ENCODE assay signal across 8 cellular contexts in the genomic region with DNA sequence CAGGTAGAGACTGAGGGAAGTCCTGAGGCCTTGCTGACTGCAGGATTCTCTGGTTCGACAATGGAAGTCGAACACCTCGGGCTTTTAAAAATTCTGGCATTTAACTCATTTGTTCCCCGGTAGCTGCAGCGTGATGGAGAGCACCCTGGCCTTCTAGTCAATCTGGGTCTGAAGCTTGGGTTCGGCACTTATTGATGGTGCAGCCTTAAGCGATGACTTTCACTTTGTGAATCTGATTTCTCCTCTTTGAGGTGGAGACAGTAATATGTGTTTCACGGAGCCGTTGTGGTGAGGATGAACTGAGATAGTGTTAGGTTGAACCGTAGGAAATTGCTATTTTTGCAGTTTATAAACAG. TPM values are rescaled to one million over a fixed set of nuclear protein-coding genes. Genes with fewer than 3 reads are reported as not detected.
DNase-seq lines count a peak whose midpoint lies in the region; ATAC-seq and TF ChIP-seq lines count a peak whose summit lies in the region.

No MANE protein-coding gene starts in this region.

- H3K9ac ChIP-seq in SK-N-MC (ENCODE audit: insufficient read length): peak overlapping the region; percentile 69

- H3K27me3 ChIP-seq in gastrocnemius medialis: no peaks in the 10 kb centered on the region

- H3K4me3 ChIP-seq in SK-N-MC: peak overlapping the region; percentile 91
- H3K4me3 ChIP-seq in fibroblast of mammary gland (ENCODE audit: control insufficient read depth, low read depth, low read length): peak overlapping the region; percentile 50
- peak overlapping the region; percentile 48 to 98 (median 58) for H3K4me3 ChIP-seq in gastrocnemius medialis

- H3K36me3 ChIP-seq in SK-N-MC (ENCODE audit: insufficient read depth, low read length) (peaks cover 16% of the 10 kb centered on the region), gastrocnemius medialis (peaks cover 0 to 14% of the 10 kb centered on the region in 2 donors)

- TF ChIP-seq POLR2A in GM19099 (IDR thresholded peaks at IDR 0.05; ENCODE audit: extremely low read depth, insufficient read length, low read depth) (peak; percentile 16), gastrocnemius medialis (IDR thresholded peaks at IDR 0.05) (no peak)

- H3K27ac ChIP-seq in SK-N-MC (no peak overlapping the region), gastrocnemius medialis (peak overlapping the region; percentile 79 to 97 (median 94))

- DNase-seq in SK-N-MC (ENCODE audit: low read depth, low spot score) (no peak), fibroblast of mammary gland (ENCODE audit: low read depth) (no peak), gastrocnemius medialis (no peak), NCI-H226 (no peak), RKO (ENCODE audit: low spot score) (no peak)
- DNase-seq in stimulated activated CD4-positive, alpha-beta T cell treated with anti-CD3 and anti-CD28 coated beads, Interleukin-4, amount 100 ng/mL, for 1 hour: no peak

- TF ChIP-seq CTCF in fibroblast of mammary gland (conservative IDR thresholded peaks at IDR 0.05; ENCODE audit: control insufficient read depth, insufficient read depth, low read depth, low read length): no peak
- peak in 3 of 5 experiments; percentile 0 to 12 (median 6) for TF ChIP-seq CTCF in gastrocnemius medialis (IDR thresholded peaks at IDR 0.05 in 4 of 5, conservative IDR thresholded peaks at IDR 0.05 in 1 of 5)

- H3K4me1 ChIP-seq in gastrocnemius medialis: peaks cover 26 to 29% of the 10 kb centered on the region in 2 donors

- no peaks in the 10 kb centered on the region for H3K9me3 ChIP-seq in SK-N-MC (ENCODE audit: low read depth, low read length)
- no peaks in the 10 kb centered on the region for H3K9me3 ChIP-seq in gastrocnemius medialis

- in situ Hi-C loops in gastrocnemius medialis (cut with MboI; ENCODE audit: low sequenced_read_pairs in 4 of 4): loop anchor here (5.0 to 10.0 kb wide), 4 partner anchors 36 to 78 kb away; a partner anchor contains a TSS

- intact Hi-C loops in gastrocnemius medialis (cut with DNase I; ENCODE audit: low total_unique reads): loop anchor here (1.0 to 2.0 kb wide), 5 partner anchors 42 to 200 kb away; a partner anchor contains a TSS

- ATAC-seq in gastrocnemius medialis (no peak), GM21576 (IDR thresholded peaks at IDR 0.05; ENCODE audit: unreplicated experiment) (no peak)

RNA-seq across cellular contexts. Expression of a gene that starts 0.6 kb away (rescaled TPM):
- total RNA-seq in gastrocnemius medialis: 10 to 100 TPM; 51.7 to 84.7 (median 66.9) TPM

RNA-seq across cellular contexts. Expression of a gene that starts 42.0 kb away (rescaled TPM):
- 100 to 1,000 TPM; 691 to 946 (median 810) TPM for total RNA-seq in gastrocnemius medialis

RNA-seq across cellular contexts. Expression of a gene that starts 47.0 kb away (rescaled TPM):
- 1 to 10 TPM in 1 of 4 donors, under 1 TPM in 2, not detected in 1; 0.13 to 2.4 (median 0.49) TPM for total RNA-seq in gastrocnemius medialis
